In genomic region chr1:230126529-230127104, GRCh38 we compare ENCODE assay signal across 1 cellular context.
TF ChIP-seq lines count a peak whose summit lies in the region.

No MANE protein-coding gene starts in this region.

TF ChIP-seq in SK-N-SH treated with all-trans-retinoic acid at 6 μM for 48 hours, 23 proteins besides CTCF, POLR2A, EP300 and RAD21:
- TF ChIP-seq CREB5 (CRISPR knock-in tag; IDR thresholded peaks at IDR 0.05; ENCODE audit: low read depth) (no peak), ZC3H10 (CRISPR knock-in tag; IDR thresholded peaks at IDR 0.05) (no peak), ZNF565 (CRISPR knock-in tag; conservative IDR thresholded peaks at IDR 0.05; ENCODE audit: low read depth) (no peak), ESRRG (CRISPR knock-in tag; IDR thresholded peaks at IDR 0.05) (no peak), ZFP3 (CRISPR knock-in tag; IDR thresholded peaks at IDR 0.05) (no peak), CSRNP3 (CRISPR knock-in tag; IDR thresholded peaks at IDR 0.05) (no peak), PATZ1 (CRISPR knock-in tag; IDR thresholded peaks at IDR 0.05; ENCODE audit: borderline replicate concordance) (no peak), POU6F1 (CRISPR knock-in tag; IDR thresholded peaks at IDR 0.05; ENCODE audit: borderline replicate concordance, low read depth) (no peak), GLIS3 (CRISPR knock-in tag; IDR thresholded peaks at IDR 0.05) (no peak), TCF4 (CRISPR knock-in tag; IDR thresholded peaks at IDR 0.05; ENCODE audit: borderline replicate concordance) (no peak), TSHZ2 (CRISPR knock-in tag; IDR thresholded peaks at IDR 0.05) (no peak), CSDC2 (CRISPR knock-in tag; IDR thresholded peaks at IDR 0.05) (no peak), TOX (CRISPR knock-in tag; IDR thresholded peaks at IDR 0.05; ENCODE audit: borderline replicate concordance) (no peak), RARB (CRISPR knock-in tag; IDR thresholded peaks at IDR 0.05) (no peak), BACH2 (CRISPR knock-in tag; IDR thresholded peaks at IDR 0.05; ENCODE audit: borderline replicate concordance) (no peak), PPARA (CRISPR knock-in tag; IDR thresholded peaks at IDR 0.05; ENCODE audit: borderline replicate concordance) (no peak), ZNF8 (CRISPR knock-in tag; IDR thresholded peaks at IDR 0.05) (no peak), ISL1 (CRISPR knock-in tag; IDR thresholded peaks at IDR 0.05) (no peak), ARNTL (CRISPR knock-in tag; IDR thresholded peaks at IDR 0.05; ENCODE audit: borderline replicate concordance, low read depth) (no peak)
